ENCODE assay signal across 16 cellular contexts in the genomic region with DNA sequence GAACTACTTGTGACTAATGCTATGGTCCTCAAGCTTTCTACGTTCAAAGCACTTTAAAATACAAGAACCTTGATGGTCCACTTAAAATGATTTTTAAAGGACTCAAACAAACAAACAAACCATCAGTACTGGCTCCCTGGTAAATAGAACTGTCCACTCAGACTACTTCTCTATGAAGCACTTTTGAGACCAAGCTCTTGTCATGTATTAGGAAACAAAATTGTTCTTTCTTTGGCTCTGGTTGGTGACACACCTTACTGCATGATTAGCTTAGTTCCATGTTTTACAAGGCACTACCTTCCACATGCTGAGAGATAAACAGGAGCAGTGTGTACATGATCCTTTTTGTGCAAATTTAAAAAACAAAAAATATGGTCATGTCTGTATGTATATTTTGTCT. TPM values are rescaled to one million over a fixed set of nuclear protein-coding genes. Genes with fewer than 3 reads are reported as not detected.
DNase-seq lines count a peak whose midpoint lies in the region; ATAC-seq, FAIRE-seq and TF ChIP-seq lines count a peak whose summit lies in the region.
"Had no signal": no experiment of that assay in that cellular context is flagged by ENCODE, and none has a peak within 500 bp of the region (broad histone marks: within the 10 kb centered on the region; RNA-seq: fewer than 3 reads in every experiment).

No MANE protein-coding gene starts in this region.

- no peaks in the 10 kb centered on the region for H3K9me3 ChIP-seq in T-helper 17 cell (ENCODE audit: control insufficient read depth, low read length, poor library complexity, severe bottlenecking)
- H3K9me3 ChIP-seq: BLaER1 had no signal

- intact Hi-C loops in activated naive CD4-positive, alpha-beta T cell treated with anti-CD3 and anti-CD28 coated beads for 36 hours (cut with micrococcal nuclease) = no loop called here

- DNase-seq in NCI-H510A treated with DMSO at 0.1 percent for 48 hours (lab: John Stamatoyannopoulos, UW) (peak; percentile 50), NCI-H510A (lab: John Stamatoyannopoulos, UW) (no peak), H54 (ENCODE audit: insufficient read length, low spot score) (no peak), T-helper 17 cell (no peak), nephron progenitor cell (no peak)
- DNase-seq in activated naive CD4-positive, alpha-beta T cell treated with anti-CD3 and anti-CD28 coated beads for 36 hours = no peak
- DNase-seq in activated naive CD4-positive, alpha-beta T cell treated with anti-CD3 and anti-CD28 coated beads, Interleukin-2, amount 10 ng/mL, durations not matched to agents 7 days and 5 days = no peak
- DNase-seq: DMS 273 treated with DMSO at 0.1 percent for 48 hours, NCI-H1436, NCI-H2081 treated with DMSO at 0.1 percent for 48 hours, NCI-H2227 treated with DMSO at 0.1 percent for 48 hours, NCI-H69, SJCRH30, SW 1271 had no signal

- no peak for TF ChIP-seq CTCF in nephron progenitor cell (IDR thresholded peaks at IDR 0.05)

- FAIRE-seq in H54 (lab: Jason Lieb, UNC) = peak; percentile 27

- TF ChIP-seq POLR2A in H54 (IDR thresholded peaks at IDR 0.05; ENCODE audit: low read depth, low read length) = no peak

- H3K27me3 Mint-ChIP-seq in T-helper 17 cell (no peaks in the 10 kb centered on the region), nephron progenitor cell (ENCODE audit: low read depth, poor library complexity) (no peaks in the 10 kb centered on the region)
- no peaks in the 10 kb centered on the region for H3K27me3 Mint-ChIP-seq in activated naive CD4-positive, alpha-beta T cell treated with anti-CD3 and anti-CD28 coated beads for 36 hours (ENCODE audit: low read depth)
- H3K27me3 Mint-ChIP-seq in activated naive CD4-positive, alpha-beta T cell treated with anti-CD3 and anti-CD28 coated beads, Interleukin-2, amount 10 ng/mL, durations not matched to agents 7 days and 5 days = no peaks in the 10 kb centered on the region

- H3K9me3 Mint-ChIP-seq in nephron progenitor cell = peaks cover 5% of the 10 kb centered on the region
- H3K9me3 Mint-ChIP-seq in activated naive CD4-positive, alpha-beta T cell treated with anti-CD3 and anti-CD28 coated beads for 36 hours = no peaks in the 10 kb centered on the region
- peaks cover 1% of the 10 kb centered on the region for H3K9me3 Mint-ChIP-seq in activated naive CD4-positive, alpha-beta T cell treated with anti-CD3 and anti-CD28 coated beads, Interleukin-2, amount 10 ng/mL, durations not matched to agents 7 days and 5 days

- H3K27ac Mint-ChIP-seq in T-helper 17 cell (peak overlapping the region; percentile 67), nephron progenitor cell (peak overlapping the region; percentile 73)
- no peak overlapping the region for H3K27ac Mint-ChIP-seq in activated naive CD4-positive, alpha-beta T cell treated with anti-CD3 and anti-CD28 coated beads for 36 hours
- no peak overlapping the region for H3K27ac Mint-ChIP-seq in activated naive CD4-positive, alpha-beta T cell treated with anti-CD3 and anti-CD28 coated beads, Interleukin-2, amount 10 ng/mL, durations not matched to agents 7 days and 5 days

- CTCF ChIA-PET in activated naive CD4-positive, alpha-beta T cell treated with anti-CD3 and anti-CD28 coated beads for 36 hours (lab: Charles Lee) = interaction anchor here (0.7 kb wide), 1 partner anchor 59 kb away, joined by 3 read pairs; no protein-coding TSS in a partner anchor
- CTCF ChIA-PET in activated naive CD4-positive, alpha-beta T cell treated with anti-CD3 and anti-CD28 coated beads, Interleukin-2, amount 10 ng/mL, durations not matched to agents 7 days and 5 days (lab: Charles Lee) = interaction anchor here (0.8 kb wide), 1 partner anchor 48 kb away, joined by 3 read pairs; no protein-coding TSS in a partner anchor

- ATAC-seq in T-helper 17 cell (no peak), GM21529 (IDR thresholded peaks at IDR 0.05; ENCODE audit: unreplicated experiment) (no peak)

- H3K4me3 Mint-ChIP-seq in T-helper 17 cell = no peak overlapping the region
- H3K4me3 Mint-ChIP-seq in nephron progenitor cell = no peak overlapping the region
- no peak overlapping the region for H3K4me3 Mint-ChIP-seq in activated naive CD4-positive, alpha-beta T cell treated with anti-CD3 and anti-CD28 coated beads for 36 hours
- H3K4me3 Mint-ChIP-seq in activated naive CD4-positive, alpha-beta T cell treated with anti-CD3 and anti-CD28 coated beads, Interleukin-2, amount 10 ng/mL, durations not matched to agents 7 days and 5 days = no peak overlapping the region

- peaks cover 26% of the 10 kb centered on the region for H3K4me1 Mint-ChIP-seq in T-helper 17 cell
- peaks cover 29% of the 10 kb centered on the region for H3K4me1 Mint-ChIP-seq in nephron progenitor cell
- peaks cover 44% of the 10 kb centered on the region for H3K4me1 Mint-ChIP-seq in activated naive CD4-positive, alpha-beta T cell treated with anti-CD3 and anti-CD28 coated beads for 36 hours (ENCODE audit: low read depth)
- peaks cover 54% of the 10 kb centered on the region for H3K4me1 Mint-ChIP-seq in activated naive CD4-positive, alpha-beta T cell treated with anti-CD3 and anti-CD28 coated beads, Interleukin-2, amount 10 ng/mL, durations not matched to agents 7 days and 5 days

- H3K36me3 Mint-ChIP-seq in T-helper 17 cell (ENCODE audit: low read depth) (no peaks in the 10 kb centered on the region), nephron progenitor cell (ENCODE audit: low read depth) (peaks cover 47% of the 10 kb centered on the region)
- H3K36me3 Mint-ChIP-seq in activated naive CD4-positive, alpha-beta T cell treated with anti-CD3 and anti-CD28 coated beads for 36 hours (ENCODE audit: low read depth) = peaks cover 32% of the 10 kb centered on the region
- H3K36me3 Mint-ChIP-seq in activated naive CD4-positive, alpha-beta T cell treated with anti-CD3 and anti-CD28 coated beads, Interleukin-2, amount 10 ng/mL, durations not matched to agents 7 days and 5 days = peaks cover 57% of the 10 kb centered on the region

RNA-seq across cellular contexts. Expression of gene DARS1, which starts 19.7 kb away (rescaled TPM):
- 10 to 100 TPM; 53.8 to 72.1 TPM for total RNA-seq in T-helper 17 cell
- 100 to 1,000 TPM; 161 to 177 TPM for total RNA-seq in activated naive CD4-positive, alpha-beta T cell treated with anti-CD3 and anti-CD28 coated beads for 36 hours

Comparison
In these comparisons a context has a peak if more than half of its experiments do, and no peak if none do; other contexts are left out.
1. H3K27ac Mint-ChIP-seq: peak in T-helper 17 cell (single experiment) and nephron progenitor cell (single experiment); none in activated naive CD4-positive, alpha-beta T cell treated with anti-CD3 and anti-CD28 coated beads for 36 hours (single experiment) and activated naive CD4-positive, alpha-beta T cell treated with anti-CD3 and anti-CD28 coated beads, Interleukin-2, amount 10 ng/mL, durations not matched to agents 7 days and 5 days (single experiment).